In the genomic region with DNA sequence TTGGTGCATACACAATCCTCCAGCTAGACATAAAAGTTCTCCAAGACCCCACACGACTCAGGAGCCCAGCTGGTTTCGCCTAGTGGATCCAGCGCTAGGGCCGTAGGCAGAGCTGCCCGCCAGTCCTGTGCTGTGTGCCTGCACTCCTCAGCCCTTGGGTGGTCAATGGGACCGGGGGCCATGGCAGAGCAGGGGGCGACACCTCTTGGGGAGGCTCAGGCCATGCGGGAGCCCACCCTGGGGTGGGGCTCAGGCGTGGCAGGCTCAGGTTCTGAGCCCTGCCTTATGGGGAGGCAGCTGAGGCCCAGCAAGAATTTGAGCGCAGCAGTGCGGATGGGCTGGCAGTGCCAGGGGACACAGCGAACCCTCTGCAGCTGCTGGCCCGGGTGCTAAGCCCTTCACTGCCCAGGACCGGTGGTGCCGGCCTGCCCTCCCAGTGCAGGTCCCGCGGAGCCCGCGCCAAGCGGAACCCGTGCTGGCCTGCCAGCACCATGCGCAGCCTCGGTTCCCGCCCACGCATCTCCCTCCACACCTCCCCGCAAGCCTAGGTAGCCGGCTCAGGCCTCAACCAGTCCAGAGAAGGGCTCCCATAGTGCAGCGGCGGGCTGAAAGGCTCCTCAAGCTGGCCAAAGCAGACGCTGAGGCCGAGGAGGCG, we compare ENCODE assay signal across 17 cellular contexts.
"Had no signal": no experiment of that assay in that cellular context is flagged by ENCODE, and none has a peak within 500 bp of the region (broad histone marks: within the 10 kb centered on the region; RNA-seq: fewer than 3 reads in every experiment).

No MANE protein-coding gene starts in this region.

- H3K27ac Mint-ChIP-seq: activated naive CD4-positive, alpha-beta T cell treated with anti-CD3 and anti-CD28 coated beads, Interleukin-2, amount 10 ng/mL, durations not matched to agents 7 days and 5 days; memory B cell; naive thymus-derived CD8-positive, alpha-beta T cell had no signal

- H3K4me1 ChIP-seq: breast epithelium, stomach, tibial artery had no signal

- H3K4me1 Mint-ChIP-seq: activated naive CD4-positive, alpha-beta T cell treated with anti-CD3 and anti-CD28 coated beads, Interleukin-2, amount 10 ng/mL, durations not matched to agents 7 days and 5 days; central memory CD8-positive, alpha-beta T cell; naive thymus-derived CD8-positive, alpha-beta T cell had no signal

- ATAC-seq: naive thymus-derived CD8-positive, alpha-beta T cell had no signal

- H3K4me3 Mint-ChIP-seq: activated naive CD4-positive, alpha-beta T cell treated with anti-CD3 and anti-CD28 coated beads, Interleukin-2, amount 10 ng/mL, durations not matched to agents 7 days and 5 days; central memory CD8-positive, alpha-beta T cell; memory B cell; naive thymus-derived CD8-positive, alpha-beta T cell had no signal

- H3K27ac ChIP-seq: breast epithelium, stomach, tibial artery had no signal

- H3K27me3 ChIP-seq: breast epithelium, stomach, tibial artery had no signal

- H3K36me3 ChIP-seq: breast epithelium, stomach, tibial artery had no signal

- DNase-seq: activated CD4-positive, alpha-beta T cell treated with anti-CD3 and anti-CD28 coated beads for 48 hours; activated CD4-positive, alpha-beta T cell treated with anti-CD3 and anti-CD28 coated beads, Interleukin-2, amount 50 U/mL, for 48 hours; activated CD8-positive, alpha-beta memory T cell treated with anti-CD3 and anti-CD28 coated beads for 24 hours; activated effector memory CD4-positive, alpha-beta T cell treated with Interleukin-2 at 50 U/mL for 16 hours; activated naive CD4-positive, alpha-beta T cell treated with anti-CD3 and anti-CD28 coated beads, Interleukin-2, amount 10 ng/mL, durations not matched to agents 7 days and 5 days; amygdala; effector CD8-positive, alpha-beta T cell; midbrain; naive thymus-derived CD8-positive, alpha-beta T cell; stimulated activated CD4-positive, alpha-beta T cell treated with anti-CD3 and anti-CD28 coated beads, Interleukin-2, amount 100 ng/mL, for 48 hours; stomach; tibial artery had no signal

- H3K4me3 ChIP-seq: breast epithelium, stomach, tibial artery had no signal

- FAIRE-seq: frontal cortex, islet of Langerhans had no signal

- H3K27me3 Mint-ChIP-seq: activated naive CD4-positive, alpha-beta T cell treated with anti-CD3 and anti-CD28 coated beads, Interleukin-2, amount 10 ng/mL, durations not matched to agents 7 days and 5 days; central memory CD8-positive, alpha-beta T cell; memory B cell; naive thymus-derived CD8-positive, alpha-beta T cell had no signal

- H3K36me3 Mint-ChIP-seq: activated naive CD4-positive, alpha-beta T cell treated with anti-CD3 and anti-CD28 coated beads, Interleukin-2, amount 10 ng/mL, durations not matched to agents 7 days and 5 days; memory B cell; naive thymus-derived CD8-positive, alpha-beta T cell had no signal

- H3K9me3 Mint-ChIP-seq: activated naive CD4-positive, alpha-beta T cell treated with anti-CD3 and anti-CD28 coated beads, Interleukin-2, amount 10 ng/mL, durations not matched to agents 7 days and 5 days; memory B cell had no signal

- H3K9me3 ChIP-seq: tibial artery had no signal
